1 cellular context compared by ENCODE assay signal in the genomic region with DNA sequence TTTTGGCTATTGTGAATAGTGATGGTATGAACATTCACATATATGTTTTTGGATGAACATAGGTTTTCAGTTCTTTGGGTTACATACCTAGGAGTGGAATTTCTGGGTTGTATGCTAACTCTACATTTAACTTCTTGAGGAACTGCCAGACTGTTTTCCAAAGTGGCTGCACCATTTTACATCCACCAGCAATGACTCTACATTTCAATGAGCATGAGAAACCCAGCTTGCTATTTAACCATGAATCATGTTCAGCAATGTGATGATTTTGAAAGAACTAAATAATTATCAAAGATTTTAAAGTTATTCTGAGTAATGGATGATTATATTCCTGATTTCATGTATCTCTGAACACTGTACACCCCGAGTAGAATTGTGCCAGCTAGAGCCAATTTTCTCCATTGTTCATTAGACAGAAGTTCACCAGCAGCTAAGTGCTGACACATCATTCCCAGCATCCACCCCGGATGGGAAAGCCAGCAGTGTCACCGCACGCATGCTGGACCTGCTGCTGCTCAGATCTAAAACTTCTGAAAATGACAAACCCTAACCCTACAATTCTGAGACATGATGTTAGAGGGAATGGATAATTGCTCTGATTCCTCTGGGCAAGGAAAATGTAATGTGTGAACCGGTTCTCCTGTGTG.
TF ChIP-seq lines count a peak whose summit lies in the region.

No MANE protein-coding gene starts in this region.

TF ChIP-seq in GM23338, 12 proteins besides CTCF, POLR2A, EP300 and RAD21 (continued from another document):
- TF ChIP-seq ZNF462 (CRISPR knock-in tag; IDR thresholded peaks at IDR 0.05) (no peak), POLR2AphosphoS5 (IDR thresholded peaks at IDR 0.05; ENCODE audit: low read depth) (no peak), ZNF114 (CRISPR knock-in tag; IDR thresholded peaks at IDR 0.05) (no peak), REST (IDR thresholded peaks at IDR 0.05; ENCODE audit: unreplicated experiment) (no peak), JUNB (IDR thresholded peaks at IDR 0.05; ENCODE audit: unreplicated experiment) (no peak), EZH2phosphoT487 (IDR thresholded peaks at IDR 0.05; ENCODE audit: unreplicated experiment) (no peak), CREB1 (CRISPR knock-in tag; IDR thresholded peaks at IDR 0.05; ENCODE audit: low read depth) (no peak), EZH2 (IDR thresholded peaks at IDR 0.05; ENCODE audit: low read depth, unreplicated experiment) (no peak), NANOG (IDR thresholded peaks at IDR 0.05; ENCODE audit: borderline replicate concordance) (no peak), ZNF331 (CRISPR knock-in tag; IDR thresholded peaks at IDR 0.05; ENCODE audit: low read depth) (no peak), STAT1 (IDR thresholded peaks at IDR 0.05; ENCODE audit: unreplicated experiment) (no peak)
